ENCODE assay signal across 23 cellular contexts in the genomic region with DNA sequence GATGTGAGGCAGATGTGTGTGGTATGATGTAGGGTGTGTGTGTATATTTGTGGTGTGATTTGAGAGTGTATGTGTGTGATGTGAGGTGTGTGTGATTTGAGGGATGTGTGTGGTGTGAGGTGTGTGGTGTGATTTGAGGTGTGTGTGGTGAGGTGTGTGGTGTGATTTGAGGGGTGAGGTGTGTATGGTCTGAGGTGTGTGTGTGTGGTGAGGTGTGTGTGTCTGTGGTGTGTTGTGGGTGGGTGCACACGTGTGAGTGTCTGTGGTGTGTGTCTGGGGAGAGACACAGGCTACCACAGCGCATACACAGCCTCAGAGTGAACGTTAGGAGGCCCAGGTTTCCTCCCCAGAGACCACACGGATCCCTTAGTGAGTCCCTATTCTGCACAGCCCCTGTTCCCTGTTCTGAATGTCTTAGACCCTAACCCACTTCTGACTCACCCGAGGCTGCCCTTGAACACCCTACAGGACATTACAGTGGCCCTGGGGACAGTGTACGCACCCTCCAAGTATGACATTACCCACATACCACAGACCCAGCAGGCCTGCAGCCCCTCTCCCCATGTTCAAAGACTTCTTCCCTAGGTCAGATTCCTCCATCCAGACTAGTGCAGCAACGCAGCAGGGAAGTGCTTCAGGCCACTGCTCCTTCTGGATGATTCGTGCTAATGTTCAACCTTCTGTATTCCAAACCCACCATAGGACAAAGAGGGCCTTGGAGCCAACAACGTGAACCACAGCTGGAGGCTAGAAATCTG. TPM values are rescaled to one million over a fixed set of nuclear protein-coding genes. Genes with fewer than 3 reads are reported as not detected.
DNase-seq lines count a peak whose midpoint lies in the region; ATAC-seq, FAIRE-seq and TF ChIP-seq lines count a peak whose summit lies in the region.
"Had no signal": no experiment of that assay in that cellular context is flagged by ENCODE, and none has a peak within 500 bp of the region (broad histone marks: within the 10 kb centered on the region; RNA-seq: fewer than 3 reads in every experiment).

No MANE protein-coding gene starts in this region.

- no peak overlapping the region for H2AK9ac ChIP-seq in IMR-90 (replicated peaks; ENCODE audit: low read depth, low read length, poor library complexity)

- CTCF ChIA-PET in IMR-90 (lab: Yijun Ruan, JAX) = no interaction called here

- H3K9ac ChIP-seq in IMR-90 (ENCODE audit: low read depth, low read length) = no peak overlapping the region

- H4K5ac ChIP-seq in IMR-90 (ENCODE audit: low read depth, low read length) = no peak overlapping the region

- H3K18ac ChIP-seq in IMR-90 (ENCODE audit: low read depth, low read length) = no peak overlapping the region

- H4K20me1 ChIP-seq in IMR-90 (ENCODE audit: insufficient read depth, low read length) = no peaks in the 10 kb centered on the region

- H2BK20ac ChIP-seq in IMR-90 (ENCODE audit: low read depth, low read length) = no peak overlapping the region

- H3K27me3 Mint-ChIP-seq in activated T-cell treated with anti-CD3 and anti-CD28 coated beads, Interleukin-2, amount 50 U/mL, for 72 hours (ENCODE audit: low read depth) = no peaks in the 10 kb centered on the region
- H3K27me3 Mint-ChIP-seq: CD8-positive, alpha-beta memory T cell had no signal

- H3K79me1 ChIP-seq in IMR-90 (ENCODE audit: low read depth in 1 of 2, low read length in 2 of 2) = no peaks in the 10 kb centered on the region

- H3K14ac ChIP-seq in IMR-90 (replicated peaks; ENCODE audit: low read depth, low read length) = no peak overlapping the region

- H2AK5ac ChIP-seq in IMR-90 (ENCODE audit: low read depth, low read length) = no peak overlapping the region

- POLR2A ChIA-PET in IMR-90 (lab: Charles Lee; ENCODE audit: unreplicated experiment) = no interaction called here

- H4K91ac ChIP-seq in IMR-90 (ENCODE audit: insufficient read depth, low read depth, low read length) = no peak overlapping the region

- H2BK5ac ChIP-seq in IMR-90 (ENCODE audit: low read depth, low read length, poor library complexity, severe bottlenecking) = peak overlapping the region; percentile 81

- no peak overlapping the region for H3K4me2 ChIP-seq in IMR-90 (ENCODE audit: low read depth, low read length)

- dilution Hi-C loops in IMR-90 (cut with HindIII; ENCODE audit: low sequenced_read_pairs, unreplicated experiment) = no loop called here

- no peaks in the 10 kb centered on the region for H3K36me3 Mint-ChIP-seq in activated T-cell treated with anti-CD3 and anti-CD28 coated beads, Interleukin-2, amount 50 U/mL, for 72 hours (ENCODE audit: insufficient read depth in 2 of 2)
- H3K36me3 Mint-ChIP-seq: CD8-positive, alpha-beta memory T cell had no signal

- H3K27ac ChIP-seq in IMR-90 (ENCODE audit: insufficient read depth, low read length) (no peak overlapping the region), spleen (no peak overlapping the region)
- H3K27ac ChIP-seq: RWPE1, SJSA1 had no signal

- no peak overlapping the region for H2AFZ ChIP-seq in IMR-90 (replicated peaks; ENCODE audit: low read length, poor library complexity)

- no TSS peak for BruUV-seq in IMR-90 (replicated peaks; lab: Mats Ljungman, UMichigan)

- peak; percentile 95 for FAIRE-seq in bronchial epithelial cell (lab: Jason Lieb, UNC)
- FAIRE-seq: D721Med had no signal

- no peak overlapping the region for H3K23ac ChIP-seq in IMR-90 (ENCODE audit: low read depth, low read length)

- no peak for DNase-seq in activated T-cell treated with anti-CD3 and anti-CD28 coated beads, Interleukin-2, amount 50 U/mL, for 72 hours
- DNase-seq in activated T-cell treated with anti-CD3 and anti-CD28 coated beads for 4 hours (no peak), IMR-90 (no peak), bronchial epithelial cell (ENCODE audit: low read depth) (no peak), spleen (peak; percentile 35), Right ventricle myocardium inferior (ENCODE audit: missing footprints) (no peak)
- DNase-seq: 8988T, DMS79, Karpas-422, MM.1S, NCI-H1105, NCI-H1694 treated with DMSO at 0.1 percent for 48 hours, NCI-H446, NCI-H748 treated with DMSO at 0.1 percent for 48 hours, PC-3 had no signal

- H2BK15ac ChIP-seq in IMR-90 (ENCODE audit: low read depth, low read length) = no peak overlapping the region

- peaks cover 26% of the 10 kb centered on the region for H3K4me1 Mint-ChIP-seq in activated T-cell treated with anti-CD3 and anti-CD28 coated beads, Interleukin-2, amount 50 U/mL, for 72 hours (ENCODE audit: low read depth)

- H3K4me1 ChIP-seq in IMR-90 (ENCODE audit: control insufficient read depth, insufficient read depth, low read length) = peaks cover 4% of the 10 kb centered on the region; the same call in 1 of the 2 replicates
- peaks cover 22 to 63% (median 50%) of the 10 kb centered on the region in 6 donors for H3K4me1 ChIP-seq in spleen

- H3K36me3 ChIP-seq in IMR-90 (ENCODE audit: control insufficient read depth, insufficient read depth, low read length) (no peaks in the 10 kb centered on the region), bronchial epithelial cell (ENCODE audit: control insufficient read depth, insufficient read depth, low read length) (no peaks in the 10 kb centered on the region), spleen (no peaks in the 10 kb centered on the region)
- H3K36me3 ChIP-seq: HAP-1, SJSA1 had no signal

- peak overlapping the region; percentile 21 for H3K27ac Mint-ChIP-seq in activated T-cell treated with anti-CD3 and anti-CD28 coated beads, Interleukin-2, amount 50 U/mL, for 72 hours
- H3K27ac Mint-ChIP-seq: CD8-positive, alpha-beta memory T cell had no signal

- no peak overlapping the region for H3K56ac ChIP-seq in IMR-90 (ENCODE audit: extremely low read depth, insufficient read depth, low read length)

- H3K9me3 ChIP-seq in IMR-90 (ENCODE audit: control insufficient read depth, insufficient read depth, low read length) (peaks cover 3% of the 10 kb centered on the region; the same call in 1 of the 2 replicates), spleen (no peaks in the 10 kb centered on the region)
- H3K9me3 ChIP-seq: HAP-1 had no signal

- H3K4ac ChIP-seq in IMR-90 (ENCODE audit: low read depth, low read length) = no peak overlapping the region

- H3K27me3 ChIP-seq in IMR-90 (ENCODE audit: control insufficient read depth, insufficient read depth, low read length) (peaks cover 37% of the 10 kb centered on the region), bronchial epithelial cell (ENCODE audit: control insufficient read depth, insufficient read depth, low read length) (peaks cover 8% of the 10 kb centered on the region), spleen (replicated peaks in 1 of 7) (peaks cover 0 to 25% (median 0%) of the 10 kb centered on the region in 7 donors)

- no peak for TF ChIP-seq RAD21 in IMR-90 (IDR thresholded peaks at IDR 0.05; ENCODE audit: low read length)

- H2BK120ac ChIP-seq in IMR-90 (ENCODE audit: low read depth, low read length) = no peak overlapping the region

- ATAC-seq in activated T-cell treated with anti-CD3 and anti-CD28 coated beads, Interleukin-2, amount 50 U/mL, for 72 hours (replicated peaks in 1 of 2) = no peak
- ATAC-seq in IMR-90 (ENCODE audit: low read depth) (no peak), GM19324 (IDR thresholded peaks at IDR 0.05; ENCODE audit: low FRiP score, unreplicated experiment) (no peak), Right ventricle myocardium inferior (no peak), GM21619 (IDR thresholded peaks at IDR 0.05; ENCODE audit: unreplicated experiment) (no peak)
- ATAC-seq: PC-3 had no signal

- TF ChIP-seq CTCF in IMR-90 (conservative IDR thresholded peaks at IDR 0.05; ENCODE audit: low read depth, low read length) (no peak), bronchial epithelial cell (IDR thresholded peaks at IDR 0.05; ENCODE audit: insufficient read depth, low read length, severe bottlenecking) (no peak), spleen (IDR thresholded peaks at IDR 0.05 in 8 of 11, conservative IDR thresholded peaks at IDR 0.05 in 3 of 11) (no peak)

- 17% methylated on average over 1 of the region's 9 CpGs; no CpG with 5 or more reads in 1 of the 2 experiments for WGBS in IMR-90 (ENCODE audit: extremely low coverage in 2 of 2, insufficient read length in 1 of 2), 2 experiments
- 54 to 65% (median 59%) methylated on average over 9 of the region's 9 CpGs for WGBS in spleen, 5 donors

- no peak overlapping the region for H3K4me3 Mint-ChIP-seq in activated T-cell treated with anti-CD3 and anti-CD28 coated beads, Interleukin-2, amount 50 U/mL, for 72 hours

- H3K9me3 Mint-ChIP-seq in activated T-cell treated with anti-CD3 and anti-CD28 coated beads, Interleukin-2, amount 50 U/mL, for 72 hours = no peaks in the 10 kb centered on the region
- H3K9me3 Mint-ChIP-seq: CD8-positive, alpha-beta memory T cell had no signal

- TF ChIP-seq POLR2A in IMR-90 (IDR thresholded peaks at IDR 0.05; ENCODE audit: low read depth, low read length) (no peak), spleen (IDR thresholded peaks at IDR 0.05) (no peak)

- in situ Hi-C loops in IMR-90 (cut with MboI; ENCODE audit: low sequenced_read_pairs) = no loop called here

- H4K8ac ChIP-seq in IMR-90 (ENCODE audit: low read depth in 2 of 2, low read length in 2 of 2) = no peak overlapping the region

- 0 out of 2 replicates have a peak, but pooled peaks cover 3% of the 10 kb centered on the region for H3K9me1 ChIP-seq in IMR-90 (ENCODE audit: insufficient read depth, low read length)

- H3K4me3 ChIP-seq in IMR-90 (ENCODE audit: insufficient read depth, low read depth, low read length) = no peak overlapping the region
- no peak overlapping the region for H3K4me3 ChIP-seq in bronchial epithelial cell (ENCODE audit: low read depth, low read length)
- H3K4me3 ChIP-seq in spleen = no peak overlapping the region
- H3K4me3 ChIP-seq: HAP-1, SJSA1 had no signal

- intact Hi-C loops in IMR-90 (cut with micrococcal nuclease) = no loop called here
- intact Hi-C loops in spleen (cut with DNase I; ENCODE audit: low total_unique reads) = loop anchor here (2.0 kb wide), 1 partner anchor 77 kb away; no protein-coding TSS in a partner anchor
- intact Hi-C loops in Right ventricle myocardium inferior (cut with DNase I) = no loop called here

RNA-seq across cellular contexts. Expression of a gene that starts 3.5 kb away (rescaled TPM):
- total RNA-seq in activated T-cell treated with anti-CD3 and anti-CD28 coated beads, Interleukin-2, amount 50 U/mL, for 72 hours = 10 to 100 TPM; 13.6 to 18.1 TPM
- total RNA-seq in IMR-90 (2012; rRNA removed) (not detected in 2 replicates), bronchial epithelial cell (under 0.01 and 0.38 TPM in 2 replicates), spleen (10 to 100 TPM; 17.4 to 29.2 (median 24.3) TPM), Right ventricle myocardium inferior (2.6 TPM)
- polyA plus RNA-seq in IMR-90 (2012; rRNA removed) (0.19 TPM in 1 of 2 replicates, not detected in the other), spleen (10 to 100 TPM; 16.6 to 37.6 (median 19.8) TPM)
- 0.09 and 0.10 TPM in 2 replicates for polyA plus RNA-seq in IMR-90 (2012; cell fraction: cytosol; rRNA removed)
- 0.12 and 0.16 TPM in 2 replicates for polyA plus RNA-seq in IMR-90 (2012; cell fraction: nucleus; rRNA removed; ENCODE audit: low replicate concordance)

RNA-seq across cellular contexts. Expression of a gene that starts 14.9 kb away (rescaled TPM):
- 10 to 100 TPM; 78.8 to 81.2 TPM for total RNA-seq in activated T-cell treated with anti-CD3 and anti-CD28 coated beads, Interleukin-2, amount 50 U/mL, for 72 hours
- total RNA-seq in IMR-90 (2012; rRNA removed) (3.3 and 3.8 TPM in 2 replicates), bronchial epithelial cell (35.3 and 55.8 TPM in 2 replicates), spleen (10 to 100 TPM; 41.9 to 85.6 (median 53.9) TPM), Right ventricle myocardium inferior (15.9 TPM)
- polyA plus RNA-seq in IMR-90 (2012; rRNA removed) (11.8 and 14.5 TPM in 2 replicates), spleen (10 to 100 TPM; 28.7 to 51.8 (median 37.2) TPM)
- 12.1 and 16.9 TPM in 2 replicates for polyA plus RNA-seq in IMR-90 (2012; cell fraction: cytosol; rRNA removed)
- polyA plus RNA-seq in IMR-90 (2012; cell fraction: nucleus; rRNA removed; ENCODE audit: low replicate concordance) = 8.0 and 9.1 TPM in 2 replicates

RNA-seq across cellular contexts. Expression of a gene that starts 20.8 kb away (rescaled TPM):
- total RNA-seq in activated T-cell treated with anti-CD3 and anti-CD28 coated beads, Interleukin-2, amount 50 U/mL, for 72 hours = not detected
- total RNA-seq in IMR-90 (2012; rRNA removed) = not detected in 2 replicates
- not detected in 2 replicates for polyA plus RNA-seq in IMR-90 (2012; rRNA removed)
- not detected in 2 replicates for polyA plus RNA-seq in IMR-90 (2012; cell fraction: cytosol; rRNA removed)
- not detected in 2 replicates for polyA plus RNA-seq in IMR-90 (2012; cell fraction: nucleus; rRNA removed; ENCODE audit: low replicate concordance)
- total RNA-seq in bronchial epithelial cell = not detected in 2 replicates
- 10 to 100 TPM; 29.5 to 45.8 (median 33.0) TPM for total RNA-seq in spleen
- polyA plus RNA-seq in spleen = 10 to 100 TPM; 13.1 to 30.6 (median 23.9) TPM
- 0.35 TPM for total RNA-seq in Right ventricle myocardium inferior
- total RNA-seq: CD8-positive, alpha-beta memory T cell; PC-3; SJSA1 had no signal
- polyA plus RNA-seq: BJ; CD8-positive, alpha-beta memory T cell had no signal

RNA-seq across cellular contexts. Expression of a gene that starts 42.6 kb away (rescaled TPM):
- total RNA-seq in activated T-cell treated with anti-CD3 and anti-CD28 coated beads, Interleukin-2, amount 50 U/mL, for 72 hours = 10 to 100 TPM; 49.7 to 58.4 TPM
- 25.8 and 48.9 TPM in 2 replicates for total RNA-seq in IMR-90 (2012; rRNA removed)
- 60.7 and 62.0 TPM in 2 replicates for polyA plus RNA-seq in IMR-90 (2012; rRNA removed)
- polyA plus RNA-seq in IMR-90 (2012; cell fraction: cytosol; rRNA removed) = 37.4 and 41.6 TPM in 2 replicates
- polyA plus RNA-seq in IMR-90 (2012; cell fraction: nucleus; rRNA removed; ENCODE audit: low replicate concordance) = 399 and 532 TPM in 2 replicates
- total RNA-seq in bronchial epithelial cell = 35.8 and 64.5 TPM in 2 replicates
- total RNA-seq in spleen = 10 to 100 TPM; 25.6 to 48.4 (median 41.5) TPM
- polyA plus RNA-seq in spleen = 10 to 100 TPM; 30.4 to 37.4 (median 33.2) TPM
- 19.4 TPM for total RNA-seq in Right ventricle myocardium inferior

Comparison
In these comparisons a context has a peak if more than half of its experiments do, and no peak if none do; other contexts are left out.
1. RNA of a gene that starts 20.8 kb away (total RNA-seq): 29.5 to 45.8 TPM in spleen; 0.35 TPM in Right ventricle myocardium inferior (single experiment), not detected in activated T-cell treated with anti-CD3 and anti-CD28 coated beads, Interleukin-2, amount 50 U/mL, for 72 hours, not detected in IMR-90 and not detected in bronchial epithelial cell; every median in the first group is over 10 times any median in the second.